Comparison of ENCODE assay signal across 22 cellular contexts in genomic region chr1:92443893-92444292, GRCh38. TPM values are rescaled to one million over a fixed set of nuclear protein-coding genes. Genes with fewer than 3 reads are reported as not detected.
DNase-seq lines count a peak whose midpoint lies in the region; ATAC-seq lines count a peak whose summit lies in the region.
"Had no signal": no experiment of that assay in that cellular context is flagged by ENCODE, and none has a peak within 500 bp of the region (broad histone marks: within the 10 kb centered on the region; RNA-seq: fewer than 3 reads in every experiment).

No MANE protein-coding gene starts in this region.

- H3K4me3 Mint-ChIP-seq in activated naive CD8-positive, alpha-beta T cell treated with anti-CD3 and anti-CD28 coated beads, Interleukin-2, amount 10 ng/mL, durations not matched to agents 7 days and 5 days, result no peak overlapping the region
- H3K4me3 Mint-ChIP-seq in activated naive CD8-positive, alpha-beta T cell treated with anti-CD3 and anti-CD28 coated beads, Interleukin-2, amount 50 U/mL, for 24 hours, result no peak overlapping the region
- H3K4me3 Mint-ChIP-seq in T-helper 17 cell, result no peak overlapping the region
- H3K4me3 Mint-ChIP-seq: B cell; CD4-positive, CD25-positive, alpha-beta regulatory T cell; H9; IgD-negative memory B cell had no signal

- peak overlapping the region in 1 of 2 experiments; percentile 70 for H3K18ac ChIP-seq in mesenchymal stem cell (ENCODE audit: low read depth in 1 of 2, low read length in 2 of 2)

- H2BK5ac ChIP-seq in mesenchymal stem cell (ENCODE audit: low read depth, low read length, poor library complexity, severe bottlenecking), result no peak overlapping the region

- H2BK120ac ChIP-seq in mesenchymal stem cell (ENCODE audit: low read depth, low read length), result no peak overlapping the region

- peak overlapping the region; percentile 42 for H2AFZ ChIP-seq in mesenchymal stem cell (ENCODE audit: low read depth, low read length)

- H2BK15ac ChIP-seq in mesenchymal stem cell (ENCODE audit: low read depth, poor library complexity, severe bottlenecking), result no peak overlapping the region

- H3K9me3 ChIP-seq in T-helper 17 cell (ENCODE audit: control insufficient read depth, low read length, poor library complexity, severe bottlenecking) (no peaks in the 10 kb centered on the region), mesenchymal stem cell (ENCODE audit: control insufficient read depth, low read length) (no peaks in the 10 kb centered on the region)

- H3K27me3 ChIP-seq in mesenchymal stem cell (ENCODE audit: control insufficient read depth in 1 of 2, insufficient read depth in 1 of 2, low read length in 2 of 2), result peaks cover 0 to 4% of the 10 kb centered on the region in 2 experiments

- H2BK12ac ChIP-seq in mesenchymal stem cell (ENCODE audit: low read length in 2 of 2), result peak overlapping the region in 1 of 2 experiments; percentile 78

- DNase-seq in activated naive CD8-positive, alpha-beta T cell treated with anti-CD3 and anti-CD28 coated beads, Interleukin-2, amount 10 ng/mL, durations not matched to agents 7 days and 5 days, result no peak
- DNase-seq in activated naive CD8-positive, alpha-beta T cell treated with anti-CD3 and anti-CD28 coated beads, Interleukin-2, amount 50 U/mL, for 24 hours, result no peak
- no peak for DNase-seq in T-helper 17 cell
- DNase-seq in mesenchymal stem cell, result no peak
- DNase-seq in NCI-H345 treated with DMSO at 0.1 percent for 48 hours (lab: John Stamatoyannopoulos, UW; ENCODE audit: unreplicated experiment), result no peak
- DNase-seq in stimulated activated naive CD8-positive, alpha-beta T cell treated with anti-CD3 and anti-CD28 coated beads, Interleukin-15, Interleukin-2, amounts not matched to agents 100 U/mL and 50 U/mL, for 24 hours, result no peak
- no peak for DNase-seq in SIG-M5 (lab: John Stamatoyannopoulos, UW)
- no peak for DNase-seq in NCI-H146 treated with DMSO at 0.1 percent for 48 hours (lab: John Stamatoyannopoulos, UW; ENCODE audit: unreplicated experiment)
- DNase-seq: CD4-positive, CD25-positive, alpha-beta regulatory T cell; H9; Kasumi-1; MM.1S; NCI-H1105; NCI-H187; NCI-H2107; NCI-H524; NCI-H82; OCI-M1; Right ventricle myocardium superior had no signal

- H3K14ac ChIP-seq in mesenchymal stem cell (ENCODE audit: low read length in 2 of 2), result peak overlapping the region in 1 of 2 experiments; percentile 32

- no peak overlapping the region for H3K4me3 ChIP-seq in mesenchymal stem cell (ENCODE audit: insufficient read depth in 1 of 2, low read depth in 1 of 2, low read length in 2 of 2)

- H3K27me3 Mint-ChIP-seq in activated naive CD8-positive, alpha-beta T cell treated with anti-CD3 and anti-CD28 coated beads, Interleukin-2, amount 10 ng/mL, durations not matched to agents 7 days and 5 days, result peaks cover 5% of the 10 kb centered on the region
- H3K27me3 Mint-ChIP-seq in activated naive CD8-positive, alpha-beta T cell treated with anti-CD3 and anti-CD28 coated beads, Interleukin-2, amount 50 U/mL, for 24 hours, result no peaks in the 10 kb centered on the region
- H3K27me3 Mint-ChIP-seq in T-helper 17 cell, result no peaks in the 10 kb centered on the region
- H3K27me3 Mint-ChIP-seq: B cell; CD4-positive, CD25-positive, alpha-beta regulatory T cell had no signal

- H3K36me3 ChIP-seq in mesenchymal stem cell (ENCODE audit: control insufficient read depth in 1 of 2, insufficient read depth in 2 of 2, low read depth in 1 of 2, low read length in 2 of 2), result no peaks in the 10 kb centered on the region

- no peak overlapping the region for H3K27ac ChIP-seq in mesenchymal stem cell (ENCODE audit: low read length, poor library complexity, severe bottlenecking)
- H3K27ac ChIP-seq: HL-60 had no signal

- ATAC-seq in activated naive CD8-positive, alpha-beta T cell treated with anti-CD3 and anti-CD28 coated beads, Interleukin-2, amount 10 ng/mL, durations not matched to agents 7 days and 5 days (ENCODE audit: low read depth), result peak; percentile 36
- no peak for ATAC-seq in activated naive CD8-positive, alpha-beta T cell treated with anti-CD3 and anti-CD28 coated beads, Interleukin-2, amount 50 U/mL, for 24 hours
- ATAC-seq in T-helper 17 cell, result no peak
- ATAC-seq in stimulated activated naive CD8-positive, alpha-beta T cell treated with anti-CD3 and anti-CD28 coated beads, Interleukin-15, Interleukin-2, amounts not matched to agents 100 U/mL and 50 U/mL, for 24 hours, result no peak

- H4K8ac ChIP-seq in mesenchymal stem cell (ENCODE audit: low read length), result no peak overlapping the region

- no peak overlapping the region for H3K9ac ChIP-seq in mesenchymal stem cell (ENCODE audit: low read length)

- H2AK5ac ChIP-seq in mesenchymal stem cell (ENCODE audit: low read length, severe bottlenecking), result no peak overlapping the region

- H3K4me1 Mint-ChIP-seq in activated naive CD8-positive, alpha-beta T cell treated with anti-CD3 and anti-CD28 coated beads, Interleukin-2, amount 10 ng/mL, durations not matched to agents 7 days and 5 days, result peaks cover 18% of the 10 kb centered on the region
- peaks cover 16% of the 10 kb centered on the region for H3K4me1 Mint-ChIP-seq in activated naive CD8-positive, alpha-beta T cell treated with anti-CD3 and anti-CD28 coated beads, Interleukin-2, amount 50 U/mL, for 24 hours
- H3K4me1 Mint-ChIP-seq in T-helper 17 cell, result peaks cover 8% of the 10 kb centered on the region
- H3K4me1 Mint-ChIP-seq: B cell, IgD-negative memory B cell had no signal

- no peaks in the 10 kb centered on the region for H3K79me1 ChIP-seq in mesenchymal stem cell (replicated peaks; ENCODE audit: low read length, poor library complexity, severe bottlenecking)

- POLR2A ChIA-PET in activated naive CD8-positive, alpha-beta T cell treated with anti-CD3 and anti-CD28 coated beads, Interleukin-2, amount 10 ng/mL, durations not matched to agents 7 days and 5 days (lab: Charles Lee), result interaction anchor here (0.6 kb wide), 1 partner anchor 123 kb away, joined by 3 read pairs; no protein-coding TSS in a partner anchor

- 90% methylated on average over 3 of the region's 3 CpGs for WGBS in mesenchymal stem cell

- H3K9me3 Mint-ChIP-seq in activated naive CD8-positive, alpha-beta T cell treated with anti-CD3 and anti-CD28 coated beads, Interleukin-2, amount 10 ng/mL, durations not matched to agents 7 days and 5 days, result no peaks in the 10 kb centered on the region
- H3K9me3 Mint-ChIP-seq in activated naive CD8-positive, alpha-beta T cell treated with anti-CD3 and anti-CD28 coated beads, Interleukin-2, amount 50 U/mL, for 24 hours, result no peaks in the 10 kb centered on the region
- H3K9me3 Mint-ChIP-seq: CD4-positive, CD25-positive, alpha-beta regulatory T cell; H9; IgD-negative memory B cell had no signal

- no peaks in the 10 kb centered on the region for H3K36me3 Mint-ChIP-seq in activated naive CD8-positive, alpha-beta T cell treated with anti-CD3 and anti-CD28 coated beads, Interleukin-2, amount 10 ng/mL, durations not matched to agents 7 days and 5 days
- H3K36me3 Mint-ChIP-seq in activated naive CD8-positive, alpha-beta T cell treated with anti-CD3 and anti-CD28 coated beads, Interleukin-2, amount 50 U/mL, for 24 hours (ENCODE audit: low read depth), result no peaks in the 10 kb centered on the region
- H3K36me3 Mint-ChIP-seq in T-helper 17 cell (ENCODE audit: low read depth), result no peaks in the 10 kb centered on the region
- H3K36me3 Mint-ChIP-seq: CD4-positive, CD25-positive, alpha-beta regulatory T cell; IgD-negative memory B cell had no signal

- H3K23ac ChIP-seq in mesenchymal stem cell (ENCODE audit: low read length in 2 of 2), result no peak overlapping the region

- no peak overlapping the region for H4K91ac ChIP-seq in mesenchymal stem cell (ENCODE audit: low read length)

- no peak overlapping the region for H3K4me2 ChIP-seq in mesenchymal stem cell (ENCODE audit: low read length, poor library complexity, severe bottlenecking)

- no peaks in the 10 kb centered on the region for H3K4me1 ChIP-seq in mesenchymal stem cell (ENCODE audit: control insufficient read depth, insufficient read depth, low read depth, low read length)

- H3K4ac ChIP-seq in mesenchymal stem cell (ENCODE audit: low read depth in 1 of 2, low read length in 2 of 2), result peak overlapping the region in 1 of 2 experiments; percentile 61

- no peak overlapping the region for H3K27ac Mint-ChIP-seq in activated naive CD8-positive, alpha-beta T cell treated with anti-CD3 and anti-CD28 coated beads, Interleukin-2, amount 10 ng/mL, durations not matched to agents 7 days and 5 days
- no peak overlapping the region for H3K27ac Mint-ChIP-seq in activated naive CD8-positive, alpha-beta T cell treated with anti-CD3 and anti-CD28 coated beads, Interleukin-2, amount 50 U/mL, for 24 hours
- H3K27ac Mint-ChIP-seq in T-helper 17 cell, result peak overlapping the region; percentile 49
- H3K27ac Mint-ChIP-seq: B cell; CD4-positive, CD25-positive, alpha-beta regulatory T cell; H9; IgD-negative memory B cell had no signal

RNA-seq across cellular contexts. Expression of gene GFI1, which starts 42.8 kb away (rescaled TPM):
- 10 to 100 TPM; 52.2 to 56.4 TPM for total RNA-seq in activated naive CD8-positive, alpha-beta T cell treated with anti-CD3 and anti-CD28 coated beads, Interleukin-2, amount 10 ng/mL, durations not matched to agents 7 days and 5 days
- 10 to 100 TPM; 10.2 to 18.8 TPM for total RNA-seq in T-helper 17 cell
- polyA plus RNA-seq in mesenchymal stem cell (2013, experiment 1 of 2), result 0.10 TPM
- polyA plus RNA-seq in mesenchymal stem cell (2013, experiment 2 of 2), result 0.05 TPM
